Comparison of ENCODE assay signal across 8 cellular contexts in genomic region chr2:2599441-2599840, GRCh38.
"Had no signal": no experiment of that assay in that cellular context is flagged by ENCODE, and none has a peak within 500 bp of the region (broad histone marks: within the 10 kb centered on the region; RNA-seq: fewer than 3 reads in every experiment).

No MANE protein-coding gene starts in this region.

- H3K27ac ChIP-seq: GM23248, HL-60 had no signal

- ATAC-seq: HCT116, HepG2 had no signal

- H2AFZ ChIP-seq: GM23248 had no signal

- H3K4me1 ChIP-seq: HAP-1 had no signal

- DNase-seq: GM23248, GOT3, H7, HFFc6 had no signal

- H3K36me3 ChIP-seq: HAP-1 had no signal

- H3K9me3 ChIP-seq: HAP-1 had no signal

- H3K4me3 ChIP-seq: GM23248, HAP-1 had no signal

- H3K9ac ChIP-seq: GM23248 had no signal
